ENCODE assay signal across 27 cellular contexts in the genomic region with DNA sequence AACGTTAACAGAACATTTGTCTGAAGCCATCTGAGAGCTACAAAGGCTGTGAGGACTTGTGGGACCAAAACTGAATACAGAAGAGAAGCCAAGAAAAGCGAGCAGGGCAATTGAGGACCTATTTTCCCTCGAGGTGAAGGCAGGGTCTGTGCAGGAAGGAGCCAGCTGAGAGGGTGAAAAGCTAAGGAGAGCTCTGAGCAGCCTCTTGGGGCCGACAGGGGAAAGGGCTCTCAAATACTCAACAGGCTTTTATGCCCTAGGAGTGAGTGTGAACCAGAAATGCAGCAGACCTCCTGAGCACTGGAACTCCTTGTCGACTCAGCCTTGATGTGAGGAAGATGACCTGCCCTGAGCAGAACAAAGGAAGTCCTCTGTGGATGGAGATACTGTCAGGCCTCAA. TPM values are rescaled to one million over a fixed set of nuclear protein-coding genes. Genes with fewer than 3 reads are reported as not detected.
"Had no signal": no experiment of that assay in that cellular context is flagged by ENCODE, and none has a peak within 500 bp of the region (broad histone marks: within the 10 kb centered on the region; RNA-seq: fewer than 3 reads in every experiment).

No MANE protein-coding gene starts in this region.

- H3K9me3 Mint-ChIP-seq: activated CD4-positive, alpha-beta memory T cell treated with anti-CD3 and anti-CD28 coated beads for 36 hours; activated T-helper 1 cell treated with anti-CD3 and anti-CD28 coated beads, Interleukin-12 subunit alpha, Interleukin-12 subunit beta, Interleukin-2, Interleukin-4 antibody, amounts not matched to agents 30 ng/mL and 10 ng/mL and 1 ng/mL, durations not matched to agents 14 hours and 24 hours and 36 hours; mesothelial cell of epicardium; neural crest cell; stimulated activated effector memory CD8-positive, alpha-beta T cell treated with anti-CD3 and anti-CD28 coated beads, Interleukin-12 subunit alpha, Interleukin-12 subunit beta, amount 100 ng/mL, for 72 hours; stimulated activated naive CD8-positive, alpha-beta T cell treated with anti-CD3 and anti-CD28 coated beads, Interleukin-15, Interleukin-2, amounts not matched to agents 100 ng/mL and 50 ng/mL, for 24 hours; T-helper 2 cell treated with Interferon-gamma antibody and Interleukin-4, amounts not matched to agents 5 μg/mL and 100 μg/mL, for 36 hours had no signal

- H3K27ac ChIP-seq: brain microvascular endothelial cell, parathyroid adenoma, psoas muscle, sigmoid colon, thoracic aorta had no signal

- H3K36me3 Mint-ChIP-seq: activated CD4-positive, alpha-beta memory T cell treated with anti-CD3 and anti-CD28 coated beads for 36 hours; mesothelial cell of epicardium; naive B cell; stimulated activated effector memory CD8-positive, alpha-beta T cell treated with anti-CD3 and anti-CD28 coated beads, Interleukin-12 subunit alpha, Interleukin-12 subunit beta, amount 100 ng/mL, for 72 hours had no signal

- DNase-seq: activated CD4-positive, alpha-beta memory T cell treated with anti-CD3 and anti-CD28 coated beads for 36 hours; activated CD4-positive, alpha-beta T cell treated with anti-CD3 and anti-CD28 coated beads for 4 hours; activated CD8-positive, alpha-beta memory T cell treated with anti-CD3 and anti-CD28 coated beads, Interleukin-2, amount 50 U/mL, for 4 hours; activated gamma-delta T cell treated with Interleukin-2 at 50 U/mL for 16 hours; activated naive CD4-positive, alpha-beta T cell treated with anti-CD3 and anti-CD28 coated beads, Interleukin-2, amount 50 U/mL, for 16 hours; activated T-cell treated with anti-CD3 and anti-CD28 coated beads, Interleukin-2, amount 50 U/mL, for 1 hour; amniotic stem cell; brain microvascular endothelial cell; left colon; mammary epithelial cell; naive B cell; occipital lobe; psoas muscle; sigmoid colon; small intestine; stimulated activated CD4-positive, alpha-beta T cell treated with anti-CD3 and anti-CD28 coated beads, Interleukin-4, amount 100 ng/mL, for 24 hours; trophoblast cell had no signal

- H3K4me3 ChIP-seq: psoas muscle, sigmoid colon, thoracic aorta had no signal

- H3K4me1 Mint-ChIP-seq: mesothelial cell of epicardium; naive B cell; neural crest cell; stimulated activated effector memory CD8-positive, alpha-beta T cell treated with anti-CD3 and anti-CD28 coated beads, Interleukin-12 subunit alpha, Interleukin-12 subunit beta, amount 100 ng/mL, for 72 hours had no signal

- H3K27ac Mint-ChIP-seq: activated CD4-positive, alpha-beta memory T cell treated with anti-CD3 and anti-CD28 coated beads for 36 hours; activated T-helper 1 cell treated with anti-CD3 and anti-CD28 coated beads, Interleukin-12 subunit alpha, Interleukin-12 subunit beta, Interleukin-2, Interleukin-4 antibody, amounts not matched to agents 30 ng/mL and 10 ng/mL and 1 ng/mL, durations not matched to agents 14 hours and 24 hours and 36 hours; mesothelial cell of epicardium; stimulated activated effector memory CD8-positive, alpha-beta T cell treated with anti-CD3 and anti-CD28 coated beads, Interleukin-12 subunit alpha, Interleukin-12 subunit beta, amount 100 ng/mL, for 72 hours; stimulated activated naive CD8-positive, alpha-beta T cell treated with anti-CD3 and anti-CD28 coated beads, Interleukin-15, Interleukin-2, amounts not matched to agents 100 ng/mL and 50 ng/mL, for 24 hours; T-helper 2 cell treated with Interferon-gamma antibody and Interleukin-4, amounts not matched to agents 5 μg/mL and 100 μg/mL, for 36 hours had no signal

- H3K4me3 Mint-ChIP-seq: activated CD4-positive, alpha-beta memory T cell treated with anti-CD3 and anti-CD28 coated beads for 36 hours; activated T-helper 1 cell treated with anti-CD3 and anti-CD28 coated beads, Interleukin-12 subunit alpha, Interleukin-12 subunit beta, Interleukin-2, Interleukin-4 antibody, amounts not matched to agents 30 ng/mL and 10 ng/mL and 1 ng/mL, durations not matched to agents 14 hours and 24 hours and 36 hours; mesothelial cell of epicardium; naive B cell; neural crest cell; stimulated activated effector memory CD8-positive, alpha-beta T cell treated with anti-CD3 and anti-CD28 coated beads, Interleukin-12 subunit alpha, Interleukin-12 subunit beta, amount 100 ng/mL, for 72 hours; stimulated activated naive CD8-positive, alpha-beta T cell treated with anti-CD3 and anti-CD28 coated beads, Interleukin-15, Interleukin-2, amounts not matched to agents 100 ng/mL and 50 ng/mL, for 24 hours; T-helper 2 cell treated with Interferon-gamma antibody and Interleukin-4, amounts not matched to agents 5 μg/mL and 100 μg/mL, for 36 hours had no signal

RNA-seq across cellular contexts. Expression of a gene that starts 54.2 kb away (rescaled TPM):
- total RNA-seq: chondrocyte, epithelial cell of proximal tubule, mammary epithelial cell, psoas muscle had no signal
